ENCODE assay signal across 28 cellular contexts in the genomic region with DNA sequence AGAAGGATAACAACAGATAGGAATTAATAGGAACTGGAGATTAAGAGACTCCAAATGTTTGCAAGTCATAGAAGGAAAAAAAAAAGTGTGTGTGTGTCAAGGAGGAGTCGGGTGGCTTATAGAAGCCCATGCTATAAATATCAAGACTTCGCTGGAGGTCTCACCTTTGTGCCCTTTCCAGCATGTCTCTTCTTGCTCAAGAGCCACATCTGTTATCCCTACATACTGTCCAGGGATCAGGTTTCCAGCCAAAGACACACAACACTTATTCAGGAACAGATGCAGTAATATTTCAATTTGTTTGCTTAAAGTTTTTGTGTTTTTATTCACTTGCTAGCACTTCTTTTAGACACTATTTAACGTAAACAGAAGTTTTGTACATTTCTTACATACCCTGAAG.
A peak's percentile ranks its signal among the peaks of the same experiment; 100 is the strongest.
DNase-seq lines count a peak whose midpoint lies in the region; ATAC-seq and TF ChIP-seq lines count a peak whose summit lies in the region.
"Had no signal": no experiment of that assay in that cellular context is flagged by ENCODE, and none has a peak within 500 bp of the region (broad histone marks: within the 10 kb centered on the region; RNA-seq: fewer than 3 reads in every experiment).

No MANE protein-coding gene starts in this region.

- H2BK120ac ChIP-seq in IMR-90 (ENCODE audit: low read depth, low read length), result no peak overlapping the region

- TF ChIP-seq CTCF in Caco-2 (IDR thresholded peaks at IDR 0.05; ENCODE audit: insufficient read depth in 1 of 2, low read depth in 1 of 2, low read length in 1 of 2, severe bottlenecking in 1 of 2, unreplicated experiment in 1 of 2) (no peak), IMR-90 (conservative IDR thresholded peaks at IDR 0.05; ENCODE audit: low read depth, low read length) (no peak)

- no peak overlapping the region for H3K14ac ChIP-seq in IMR-90 (replicated peaks; ENCODE audit: low read depth, low read length)

- no peak overlapping the region for H3K56ac ChIP-seq in IMR-90 (ENCODE audit: extremely low read depth, insufficient read depth, low read length)

- H3K27me3 ChIP-seq in Caco-2 (replicated peaks; ENCODE audit: control insufficient read depth, insufficient read depth, low read length) (no peaks in the 10 kb centered on the region), IMR-90 (ENCODE audit: control insufficient read depth, insufficient read depth, low read length) (peaks cover 5% of the 10 kb centered on the region; the same call in 1 of the 2 replicates), adipocyte (replicated peaks; ENCODE audit: control insufficient read depth, insufficient read depth, low read length) (no peaks in the 10 kb centered on the region)
- H3K27me3 ChIP-seq: ascending aorta, BLaER1, Peyer's patch, upper lobe of left lung had no signal

- BruUV-seq in Caco-2 (replicated peaks; lab: Mats Ljungman, UMichigan) (no TSS peak), IMR-90 (replicated peaks; lab: Mats Ljungman, UMichigan) (no TSS peak)

- intact Hi-C loops in Caco-2 (cut with micrococcal nuclease; ENCODE audit: unreplicated experiment), result no loop called here
- intact Hi-C loops in IMR-90 (cut with micrococcal nuclease), result loop anchor here (5.0 kb wide), 1 partner anchor 52 kb away; no protein-coding TSS in a partner anchor

- no peak overlapping the region for H2BK20ac ChIP-seq in IMR-90 (ENCODE audit: low read depth, low read length)

- H3K9me3 Mint-ChIP-seq in Caco-2 (ENCODE audit: unreplicated experiment), result no peaks in the 10 kb centered on the region
- H3K9me3 Mint-ChIP-seq in activated T-cell treated with anti-CD3 and anti-CD28 coated beads, Interleukin-2, amount 50 U/mL, for 4 hours, result peaks cover 4% of the 10 kb centered on the region

- ATAC-seq in IMR-90 (ENCODE audit: low read depth) (peak; percentile 60), GM19397 (IDR thresholded peaks at IDR 0.05; ENCODE audit: unreplicated experiment) (no peak), HG03432 (IDR thresholded peaks at IDR 0.05; ENCODE audit: unreplicated experiment) (no peak)
- no peak for ATAC-seq in activated T-cell treated with anti-CD3 and anti-CD28 coated beads, Interleukin-2, amount 50 U/mL, for 4 hours
- ATAC-seq: A549, natural killer cell had no signal

- H3K79me1 ChIP-seq in IMR-90 (ENCODE audit: low read depth in 1 of 2, low read length in 2 of 2), result no peaks in the 10 kb centered on the region

- H3K4me1 Mint-ChIP-seq in Caco-2 (ENCODE audit: low read depth, unreplicated experiment), result peaks cover 32% of the 10 kb centered on the region
- H3K4me1 Mint-ChIP-seq in activated T-cell treated with anti-CD3 and anti-CD28 coated beads, Interleukin-2, amount 50 U/mL, for 4 hours (ENCODE audit: low read depth), result no peaks in the 10 kb centered on the region
- H3K4me1 Mint-ChIP-seq: activated B cell treated with CpG ODN at 0.5 μM for 24 hours, IgD-negative memory B cell, natural killer cell had no signal

- no peak overlapping the region for H2BK15ac ChIP-seq in IMR-90 (ENCODE audit: low read depth, low read length)

- no peak overlapping the region for H2AK9ac ChIP-seq in IMR-90 (replicated peaks; ENCODE audit: low read depth, low read length, poor library complexity)

- no peaks in the 10 kb centered on the region for H4K20me1 ChIP-seq in IMR-90 (ENCODE audit: insufficient read depth, low read length)
- H4K20me1 ChIP-seq: BLaER1 had no signal

- H2AK5ac ChIP-seq in IMR-90 (ENCODE audit: low read depth, low read length), result no peak overlapping the region

- H3K4me3 ChIP-seq in Caco-2 (ENCODE audit: low read depth, low read length) (no peak overlapping the region), IMR-90 (ENCODE audit: insufficient read depth, low read depth, low read length) (no peak overlapping the region), adipocyte (ENCODE audit: low read length) (no peak overlapping the region)
- H3K4me3 ChIP-seq: A549, ascending aorta, BLaER1, Peyer's patch, skin epidermis, upper lobe of left lung had no signal

- no peak overlapping the region for H3K9ac ChIP-seq in IMR-90 (ENCODE audit: low read depth, low read length)
- no peak overlapping the region for H3K9ac ChIP-seq in adipocyte (ENCODE audit: low read length)
- H3K9ac ChIP-seq: BLaER1, parathyroid adenoma, SK-N-SH had no signal

- H3K4me3 Mint-ChIP-seq in Caco-2 (ENCODE audit: unreplicated experiment), result peak overlapping the region; percentile 30
- no peak overlapping the region for H3K4me3 Mint-ChIP-seq in activated T-cell treated with anti-CD3 and anti-CD28 coated beads, Interleukin-2, amount 50 U/mL, for 4 hours
- H3K4me3 Mint-ChIP-seq: activated B cell treated with CpG ODN at 0.5 μM for 24 hours; activated CD4-positive, alpha-beta memory T cell treated with anti-CD3 and anti-CD28 coated beads for 36 hours; activated naive CD4-positive, alpha-beta T cell treated with anti-CD3 and anti-CD28 coated beads for 36 hours; IgD-negative memory B cell; natural killer cell; T-helper 2 cell treated with Interferon-gamma antibody and Interleukin-4, amounts not matched to agents 5 μg/mL and 100 μg/mL, for 36 hours had no signal

- no peak overlapping the region for H2AFZ ChIP-seq in IMR-90 (replicated peaks; ENCODE audit: low read length, poor library complexity)
- H2AFZ ChIP-seq: parathyroid adenoma had no signal

- in situ Hi-C loops in IMR-90 (cut with MboI; ENCODE audit: low sequenced_read_pairs), result no loop called here

- H3K4me2 ChIP-seq in IMR-90 (ENCODE audit: low read depth, low read length), result no peak overlapping the region
- H3K4me2 ChIP-seq: A549, BLaER1, SK-N-SH had no signal

- no peak overlapping the region for H2BK5ac ChIP-seq in IMR-90 (ENCODE audit: low read depth, low read length, poor library complexity, severe bottlenecking)

- no peak overlapping the region for H4K5ac ChIP-seq in IMR-90 (ENCODE audit: low read depth, low read length)

- H3K27ac ChIP-seq in IMR-90 (ENCODE audit: insufficient read depth, low read length), result no peak overlapping the region
- H3K27ac ChIP-seq: A549, ascending aorta, BLaER1, HL-60, parathyroid adenoma, Peyer's patch, skin epidermis, upper lobe of left lung had no signal

- no peak overlapping the region for H4K8ac ChIP-seq in IMR-90 (ENCODE audit: low read depth in 2 of 2, low read length in 2 of 2)

- no peak for TF ChIP-seq RAD21 in IMR-90 (IDR thresholded peaks at IDR 0.05; ENCODE audit: low read length)

- H3K36me3 ChIP-seq in Caco-2 (ENCODE audit: control insufficient read depth, insufficient read depth, low read length) (no peaks in the 10 kb centered on the region), IMR-90 (ENCODE audit: control insufficient read depth, insufficient read depth, low read length) (no peaks in the 10 kb centered on the region), adipocyte (ENCODE audit: control insufficient read depth, insufficient read depth, low read length, severe bottlenecking) (no peaks in the 10 kb centered on the region)
- H3K36me3 ChIP-seq: ascending aorta, BLaER1, Peyer's patch, upper lobe of left lung had no signal

- no CpG with 5 or more reads among the region's 3 CpGs for WGBS in IMR-90 (ENCODE audit: extremely low coverage in 2 of 2, insufficient read length in 1 of 2), 2 experiments

- peak in 1 of 2 experiments; percentile 51 for DNase-seq in Caco-2
- DNase-seq in IMR-90, result peak; percentile 32
- peak; percentile 4 for DNase-seq in adipocyte (ENCODE audit: low read depth)
- DNase-seq in myocyte (ENCODE audit: low read depth), result peak; percentile 68
- DNase-seq in activated T-cell treated with anti-CD3 and anti-CD28 coated beads, Interleukin-2, amount 50 U/mL, for 4 hours, result no peak
- DNase-seq in medulla oblongata (ENCODE audit: extremely low spot score), result no peak
- DNase-seq: activated B cell treated with CpG ODN at 0.5 μM for 24 hours; activated CD4-positive, alpha-beta memory T cell treated with anti-CD3 and anti-CD28 coated beads for 36 hours; activated naive CD4-positive, alpha-beta T cell treated with anti-CD3 and anti-CD28 coated beads for 36 hours; activated T-cell treated with anti-CD3 and anti-CD28 coated beads, Interleukin-2, amount 50 U/mL, for 1 hour; mesenchymal stem cell; natural killer cell; NCI-H1930; NCI-H774; Peyer's patch; SK-N-SH; stimulated activated CD4-positive, alpha-beta T cell treated with anti-CD3 and anti-CD28 coated beads, Interleukin-4, amount 100 ng/mL, for 24 hours; upper lobe of left lung had no signal

- H3K9me3 ChIP-seq in Caco-2 (no peaks in the 10 kb centered on the region), IMR-90 (ENCODE audit: control insufficient read depth, insufficient read depth, low read length) (no peaks in the 10 kb centered on the region), adipocyte (ENCODE audit: control insufficient read depth, low read length) (no peaks in the 10 kb centered on the region)
- H3K9me3 ChIP-seq: A549, ascending aorta, BLaER1, Peyer's patch, SK-N-SH, upper lobe of left lung had no signal

- H3K36me3 Mint-ChIP-seq in Caco-2 (ENCODE audit: insufficient read depth, unreplicated experiment), result peaks cover 7% of the 10 kb centered on the region
- no peaks in the 10 kb centered on the region for H3K36me3 Mint-ChIP-seq in activated T-cell treated with anti-CD3 and anti-CD28 coated beads, Interleukin-2, amount 50 U/mL, for 4 hours (ENCODE audit: insufficient read depth)
- H3K36me3 Mint-ChIP-seq: activated CD4-positive, alpha-beta memory T cell treated with anti-CD3 and anti-CD28 coated beads for 36 hours; natural killer cell had no signal

- POLR2A ChIA-PET in Caco-2 (lab: Charles Lee), result no interaction called here
- POLR2A ChIA-PET in IMR-90 (lab: Charles Lee; ENCODE audit: unreplicated experiment), result no interaction called here

- CTCF ChIA-PET in Caco-2 (lab: Charles Lee) (no interaction called here), IMR-90 (lab: Yijun Ruan, JAX) (no interaction called here)

- dilution Hi-C loops in IMR-90 (cut with HindIII; ENCODE audit: low sequenced_read_pairs, unreplicated experiment), result no loop called here

- no peak overlapping the region for H3K4ac ChIP-seq in IMR-90 (ENCODE audit: low read depth, low read length)

- TF ChIP-seq POLR2A in IMR-90 (IDR thresholded peaks at IDR 0.05; ENCODE audit: low read depth, low read length), result no peak

- no peak overlapping the region for H4K91ac ChIP-seq in IMR-90 (ENCODE audit: insufficient read depth, low read depth, low read length)

- H3K27ac Mint-ChIP-seq in Caco-2 (ENCODE audit: unreplicated experiment), result peak overlapping the region; percentile 88
- H3K27ac Mint-ChIP-seq: activated B cell treated with CpG ODN at 0.5 μM for 24 hours; activated CD4-positive, alpha-beta memory T cell treated with anti-CD3 and anti-CD28 coated beads for 36 hours; activated naive CD4-positive, alpha-beta T cell treated with anti-CD3 and anti-CD28 coated beads for 36 hours; natural killer cell; T-helper 2 cell treated with Interferon-gamma antibody and Interleukin-4, amounts not matched to agents 5 μg/mL and 100 μg/mL, for 36 hours had no signal

- no peaks in the 10 kb centered on the region for H3K27me3 Mint-ChIP-seq in Caco-2 (ENCODE audit: insufficient read depth, unreplicated experiment)
- H3K27me3 Mint-ChIP-seq in activated T-cell treated with anti-CD3 and anti-CD28 coated beads, Interleukin-2, amount 50 U/mL, for 4 hours (ENCODE audit: low read depth), result no peaks in the 10 kb centered on the region
- H3K27me3 Mint-ChIP-seq: activated B cell treated with CpG ODN at 0.5 μM for 24 hours; activated CD4-positive, alpha-beta memory T cell treated with anti-CD3 and anti-CD28 coated beads for 36 hours; IgD-negative memory B cell had no signal

- H3K23ac ChIP-seq in IMR-90 (ENCODE audit: low read depth, low read length), result no peak overlapping the region

- H3K18ac ChIP-seq in IMR-90 (ENCODE audit: low read depth, low read length), result no peak overlapping the region

- H3K4me1 ChIP-seq in Caco-2, result peaks cover 39% of the 10 kb centered on the region
- no peaks in the 10 kb centered on the region for H3K4me1 ChIP-seq in IMR-90 (ENCODE audit: control insufficient read depth, insufficient read depth, low read length)
- H3K4me1 ChIP-seq in adipocyte (ENCODE audit: control insufficient read depth, insufficient read depth, low read length), result peaks cover 11% of the 10 kb centered on the region
- H3K4me1 ChIP-seq: A549, ascending aorta, BLaER1, parathyroid adenoma, Peyer's patch, upper lobe of left lung had no signal

- H3K9me1 ChIP-seq in IMR-90 (ENCODE audit: insufficient read depth, low read length), result no peaks in the 10 kb centered on the region

Comparison
In these comparisons a context has a peak if more than half of its experiments do, and no peak if none do; other contexts are left out.
1. DNase-seq: peak in IMR-90 (single experiment), adipocyte (single experiment) and myocyte (single experiment); none in activated T-cell treated with anti-CD3 and anti-CD28 coated beads, Interleukin-2, amount 50 U/mL, for 4 hours (single experiment) and medulla oblongata (single experiment).